8 cellular contexts compared by ENCODE assay signal in the genomic region with DNA sequence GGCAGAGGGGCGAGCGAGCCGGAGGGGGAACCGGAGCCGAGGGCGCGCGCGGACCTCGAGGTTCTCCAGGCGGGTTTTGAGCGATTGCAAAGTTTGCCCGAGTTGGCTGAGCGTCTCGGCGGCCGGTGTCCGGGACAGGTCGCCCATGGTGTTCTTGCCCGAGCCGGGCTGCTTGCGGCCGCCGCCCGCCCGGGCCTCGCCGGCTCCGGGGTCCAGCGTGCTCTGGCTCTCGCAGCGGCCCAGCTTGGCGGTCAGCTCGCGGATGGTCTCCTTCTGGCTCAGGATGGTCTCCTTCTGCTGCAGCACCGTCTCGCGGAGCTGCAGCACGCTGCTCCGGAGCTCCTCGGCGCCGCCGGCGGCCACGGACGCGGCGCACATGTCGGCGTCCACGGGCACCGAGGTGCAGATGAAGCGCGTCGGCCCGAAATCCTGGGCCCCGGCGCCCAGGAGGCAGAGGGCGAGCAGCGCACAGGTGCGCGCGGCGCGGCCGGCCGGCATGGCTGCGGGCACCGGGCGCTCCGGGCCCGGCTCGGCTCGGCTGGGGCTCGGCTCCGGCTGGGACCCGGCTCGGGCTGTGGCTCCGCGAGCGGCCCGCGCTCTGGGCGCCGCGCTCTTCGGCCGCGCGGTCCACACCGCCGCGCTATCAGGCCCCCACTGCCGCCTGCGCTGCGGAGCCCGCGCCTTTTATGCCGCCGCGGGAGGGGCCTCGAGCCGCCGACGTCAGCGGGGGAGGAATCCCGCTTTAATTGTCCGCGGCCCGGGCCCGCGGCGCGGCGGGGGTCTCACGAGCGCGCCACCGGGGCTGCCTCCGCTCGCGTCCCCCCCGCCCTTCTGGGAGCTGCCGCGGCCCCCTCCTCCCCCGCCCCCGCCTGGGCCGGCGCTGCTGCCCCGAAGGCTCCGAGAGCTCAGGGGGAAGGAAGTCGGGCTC. TPM values are rescaled to one million over a fixed set of nuclear protein-coding genes. Genes with fewer than 3 reads are reported as not detected.
DNase-seq lines count a peak whose midpoint lies in the region; ATAC-seq and TF ChIP-seq lines count a peak whose summit lies in the region.

NPTX1 (minus strand) TSS at position 659 of the 928 bp plus-strand sequence; CDS start at position 498, 161 bp downstream.

- H3K27ac ChIP-seq in transverse colon (peak within 1 kb of the TSS; percentile 20 to 81 (median 52)), uterus (no peak within 1 kb of the TSS)

- H3K27me3 ChIP-seq in transverse colon, result peaks cover 99% of the 10 kb centered on the region
- H3K27me3 ChIP-seq in uterus, result peaks cover 43% of the 10 kb centered on the region in 2 donors

- DNase-seq in Caki2 (ENCODE audit: low read depth) (peak; percentile 24), NCI-H1694 (lab: John Stamatoyannopoulos, UW) (peak; percentile 49), iris pigment epithelial cell (ENCODE audit: low read depth) (peak; percentile 22), transverse colon (no peak), uterus (no peak), medulla oblongata (ENCODE audit: extremely low spot score) (no peak)
- no peak for DNase-seq in activated naive CD8-positive, alpha-beta T cell treated with anti-CD3 and anti-CD28 coated beads, Interleukin-2, amount 50 U/mL, for 24 hours

- ATAC-seq in activated naive CD8-positive, alpha-beta T cell treated with anti-CD3 and anti-CD28 coated beads, Interleukin-2, amount 50 U/mL, for 24 hours, result no peak
- no peak for ATAC-seq in GM19324 (IDR thresholded peaks at IDR 0.05; ENCODE audit: low FRiP score, unreplicated experiment)

- peaks cover 14% of the 10 kb centered on the region for H3K4me1 Mint-ChIP-seq in activated naive CD8-positive, alpha-beta T cell treated with anti-CD3 and anti-CD28 coated beads, Interleukin-2, amount 50 U/mL, for 24 hours

- peaks cover 66% of the 10 kb centered on the region for H3K27me3 Mint-ChIP-seq in activated naive CD8-positive, alpha-beta T cell treated with anti-CD3 and anti-CD28 coated beads, Interleukin-2, amount 50 U/mL, for 24 hours

- intact Hi-C loops in transverse colon (cut with DNase I; ENCODE audit: low total_unique reads), result loop anchor here (5.0 kb wide), 1 partner anchor 49 kb away; no protein-coding TSS in a partner anchor
- intact Hi-C loops in uterus (cut with DNase I; ENCODE audit: low total_unique reads), result no loop called here

- WGBS in transverse colon (ENCODE audit: low coverage in 1 of 2), 2 donors, result 5% methylated on average over 29 of the region's 133 CpGs; no CpG with 5 or more reads in 1 of the 2 donors

- in situ Hi-C loops in Caki2 (cut with HindIII; ENCODE audit: low pct_unique_long_range_greater_than_20kb, low sequenced_read_pairs) (no loop called here), transverse colon (cut with MboI; ENCODE audit: low pct_ligation_motif_present in 1 of 4, low pct_unique_long_range_greater_than_20kb in 1 of 4, low sequenced_read_pairs in 3 of 4) (no loop called here)

- H3K4me3 Mint-ChIP-seq in activated naive CD8-positive, alpha-beta T cell treated with anti-CD3 and anti-CD28 coated beads, Interleukin-2, amount 50 U/mL, for 24 hours, result peak within 1 kb of the TSS; percentile 65

- TF ChIP-seq POLR2A in transverse colon (IDR thresholded peaks at IDR 0.05) (no peak), uterus (IDR thresholded peaks at IDR 0.05) (peak in 1 of 2 donors; percentile 20)

- H3K9me3 ChIP-seq in transverse colon, result no peaks in the 10 kb centered on the region
- no peaks in the 10 kb centered on the region for H3K9me3 ChIP-seq in uterus

- H3K4me3 ChIP-seq in transverse colon (peak within 1 kb of the TSS; percentile 24 to 50 (median 35)), uterus (peak within 1 kb of the TSS in 1 of 2 donors; percentile 22)

- no peak for TF ChIP-seq EP300 in transverse colon (IDR thresholded peaks at IDR 0.05; ENCODE audit: low read depth)

- H3K36me3 ChIP-seq in transverse colon (no peaks in the 10 kb centered on the region), uterus (no peaks in the 10 kb centered on the region)

- no peaks in the 10 kb centered on the region for H3K9me3 Mint-ChIP-seq in activated naive CD8-positive, alpha-beta T cell treated with anti-CD3 and anti-CD28 coated beads, Interleukin-2, amount 50 U/mL, for 24 hours

- TF ChIP-seq CTCF in transverse colon (IDR thresholded peaks at IDR 0.05), result no peak
- TF ChIP-seq CTCF in uterus (IDR thresholded peaks at IDR 0.05), result no peak

- H3K4me1 ChIP-seq in transverse colon, result peaks cover 2 to 43% (median 39%) of the 10 kb centered on the region in 4 donors
- H3K4me1 ChIP-seq in uterus, result peaks cover 0 to 35% of the 10 kb centered on the region in 2 donors

- H3K27ac Mint-ChIP-seq in activated naive CD8-positive, alpha-beta T cell treated with anti-CD3 and anti-CD28 coated beads, Interleukin-2, amount 50 U/mL, for 24 hours, result no peak within 1 kb of the TSS

- no peaks in the 10 kb centered on the region for H3K36me3 Mint-ChIP-seq in activated naive CD8-positive, alpha-beta T cell treated with anti-CD3 and anti-CD28 coated beads, Interleukin-2, amount 50 U/mL, for 24 hours (ENCODE audit: low read depth)

RNA-seq across cellular contexts. Expression of gene NPTX1, which starts in this region (rescaled TPM):
- not detected in 2 replicates for total RNA-seq in Caki2 (2014; rRNA removed; shearing (Covaris generic); ENCODE audit: low replicate concordance)
- total RNA-seq in transverse colon, result 10 to 100 TPM in 1 of 4 donors, 1 to 10 TPM in 2, under 1 TPM in 1; 0.40 to 22.8 (median 7.2) TPM
- total RNA-seq in uterus, result 1 to 10 TPM in 2 of 4 donors, not detected in 2; 1.6 to 2.1 TPM

Comparison
In these comparisons a context has a peak if more than half of its experiments do, and no peak if none do; other contexts are left out.
1. Peak in DNase-seq in Caki2; RNA of the gene not detected or under 1 TPM.
2. DNase-seq: peak in NCI-H1694 (single experiment) and iris pigment epithelial cell (single experiment); none in activated naive CD8-positive, alpha-beta T cell treated with anti-CD3 and anti-CD28 coated beads, Interleukin-2, amount 50 U/mL, for 24 hours (single experiment), transverse colon (single experiment), uterus (0 of 2) and medulla oblongata (single experiment).
3. H3K27ac ChIP-seq: peak in transverse colon (4 of 4); none in uterus (0 of 2).